ENCODE assay signal across 8 cellular contexts in the genomic region with DNA sequence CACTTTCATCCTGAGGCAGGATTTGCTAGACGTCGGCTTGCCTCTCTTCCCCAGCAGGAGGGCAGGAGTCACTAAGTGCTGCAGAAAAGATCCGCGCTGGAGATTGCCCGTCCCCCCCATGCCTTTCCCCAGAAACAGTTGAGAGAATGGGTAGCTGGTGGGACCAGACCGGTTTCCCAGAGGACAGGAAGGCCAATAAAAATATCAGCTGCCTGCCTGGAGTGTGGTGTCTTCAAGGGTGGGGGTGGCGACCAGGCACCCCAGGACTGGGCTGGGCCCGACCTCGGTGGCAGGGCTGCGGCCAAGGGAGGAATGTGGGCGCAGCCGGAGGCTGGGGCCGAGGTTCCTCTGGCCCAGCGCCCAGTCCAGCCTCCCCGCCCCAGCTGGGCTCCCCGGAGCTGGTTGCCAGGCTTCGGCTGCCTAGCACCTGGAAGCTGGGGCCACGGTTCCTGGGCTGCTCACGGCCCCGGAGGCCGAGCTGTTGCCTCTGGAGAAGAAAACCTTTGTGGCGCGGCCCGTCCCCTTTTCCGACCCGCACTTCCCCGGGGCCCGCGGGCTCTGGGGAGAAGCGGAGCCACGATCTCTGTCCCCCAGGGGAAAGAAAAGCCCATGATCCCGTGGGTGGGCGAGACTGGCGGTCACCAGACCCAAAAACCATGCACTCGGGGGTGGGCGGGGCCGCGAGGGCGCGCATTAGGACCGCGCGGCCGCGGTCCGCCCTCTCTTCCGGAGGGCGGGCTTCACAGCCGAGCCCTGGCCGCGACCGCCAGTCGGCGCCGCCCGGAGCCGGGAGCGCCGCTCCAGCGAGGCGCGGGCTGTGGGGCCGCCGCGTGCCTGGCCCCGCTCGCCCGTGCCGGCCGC. TPM values are rescaled to one million over a fixed set of nuclear protein-coding genes. Genes with fewer than 3 reads are reported as not detected.
A peak's percentile ranks its signal among the peaks of the same experiment; 100 is the strongest.
DNase-seq lines count a peak whose midpoint lies in the region; ATAC-seq and TF ChIP-seq lines count a peak whose summit lies in the region.

A gene with protein sequence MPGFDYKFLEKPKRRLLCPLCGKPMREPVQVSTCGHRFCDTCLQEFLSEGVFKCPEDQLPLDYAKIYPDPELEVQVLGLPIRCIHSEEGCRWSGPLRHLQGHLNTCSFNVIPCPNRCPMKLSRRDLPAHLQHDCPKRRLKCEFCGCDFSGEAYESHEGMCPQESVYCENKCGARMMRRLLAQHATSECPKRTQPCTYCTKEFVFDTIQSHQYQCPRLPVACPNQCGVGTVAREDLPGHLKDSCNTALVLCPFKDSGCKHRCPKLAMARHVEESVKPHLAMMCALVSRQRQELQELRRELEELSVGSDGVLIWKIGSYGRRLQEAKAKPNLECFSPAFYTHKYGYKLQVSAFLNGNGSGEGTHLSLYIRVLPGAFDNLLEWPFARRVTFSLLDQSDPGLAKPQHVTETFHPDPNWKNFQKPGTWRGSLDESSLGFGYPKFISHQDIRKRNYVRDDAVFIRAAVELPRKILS (plus strand): TSS at position 769 of the 861 bp plus-strand sequence. CDS start 102 bp downstream, outside the sequence.

- ATAC-seq in GM21723 (IDR thresholded peaks at IDR 0.05; ENCODE audit: unreplicated experiment) (peak; percentile 54), natural killer cell (peak; percentile 90 to 95 (median 94))

- no peaks in the 10 kb centered on the region for H3K9me3 Mint-ChIP-seq in natural killer cell

- H3K27ac ChIP-seq in KOPT-K1 (ENCODE audit: low read depth, low read length, poor library complexity, severe bottlenecking), result peak within 1 kb of the TSS; percentile 72

- H3K4me1 Mint-ChIP-seq in natural killer cell, result peaks cover 0 to 35% of the 10 kb centered on the region in 2 donors

- peak; percentile 58 for DNase-seq in DMS79 (lab: John Stamatoyannopoulos, UW)
- peak; percentile 95 for DNase-seq in RPMI8226
- DNase-seq in activated effector memory CD4-positive, alpha-beta T cell treated with Interleukin-2 at 50 U/mL for 16 hours, result peak; percentile 68
- DNase-seq in fibroblast of pulmonary artery (ENCODE audit: low read depth), result peak; percentile 75
- peak; percentile 74 for DNase-seq in natural killer cell
- peak; percentile 81 for DNase-seq in stromal cell of bone marrow (ENCODE audit: low read depth)

- H3K9me3 ChIP-seq in KOPT-K1 (ENCODE audit: insufficient read depth, low read length, poor library complexity, severe bottlenecking), result no peaks in the 10 kb centered on the region

- peak within 1 kb of the TSS; percentile 81 to 83 for H3K27ac Mint-ChIP-seq in natural killer cell

- peak within 1 kb of the TSS; percentile 86 for H3K4me3 Mint-ChIP-seq in natural killer cell

- TF ChIP-seq CTCF in fibroblast of pulmonary artery (IDR thresholded peaks at IDR 0.05; ENCODE audit: low read length, missing control alignments) (no peak), natural killer cell (IDR thresholded peaks at IDR 0.05) (no peak)

- intact Hi-C loops in natural killer cell (cut with micrococcal nuclease), result loop anchor here (5.0 kb wide), 1 partner anchor 184 kb away; no protein-coding TSS in a partner anchor

- no peaks in the 10 kb centered on the region for H3K36me3 Mint-ChIP-seq in natural killer cell

- peak within 1 kb of the TSS; percentile 94 for H3K4me3 ChIP-seq in fibroblast of pulmonary artery (replicated peaks; ENCODE audit: low read depth, low read length)

- no peaks in the 10 kb centered on the region for H3K27me3 Mint-ChIP-seq in natural killer cell (ENCODE audit: low read depth in 2 of 2)

- peaks cover 21% of the 10 kb centered on the region for H3K36me3 ChIP-seq in KOPT-K1 (ENCODE audit: insufficient read depth, low read length)

RNA-seq across cellular contexts. Expression of the gene that starts here (rescaled TPM):
- total RNA-seq in natural killer cell, result 100 to 1,000 TPM in 2 of 3 donors, 10 to 100 TPM in 1; 97.8 to 209 (median 122) TPM

Comparison
In these comparisons a context has a peak if more than half of its experiments do, and no peak if none do; other contexts are left out.
1. Peak in every context shown above with its lines: DNase-seq, ATAC-seq, H3K4me3 ChIP-seq and H3K27ac ChIP-seq.